Comparison of ENCODE assay signal across 10 cellular contexts in genomic region chr6:152637422-152638047, GRCh38. TPM values are rescaled to one million over a fixed set of nuclear protein-coding genes. Genes with fewer than 3 reads are reported as not detected.
DNase-seq lines count a peak whose midpoint lies in the region; ATAC-seq, FAIRE-seq and TF ChIP-seq lines count a peak whose summit lies in the region.
"Had no signal": no experiment of that assay in that cellular context is flagged by ENCODE, and none has a peak within 500 bp of the region (broad histone marks: within the 10 kb centered on the region; RNA-seq: fewer than 3 reads in every experiment).

No MANE protein-coding gene starts in this region.

- POLR2A ChIA-PET in HEK293 (lab: Yijun Ruan, JAX): interaction anchor here (0.6 kb wide), 1 partner anchor 20 kb away, joined by 3 read pairs; no protein-coding TSS in a partner anchor

- H3K36me3 ChIP-seq in HEK293 (ENCODE audit: control insufficient read depth in 2 of 2, insufficient read depth in 1 of 2, low read length in 2 of 2) (no peaks in the 10 kb centered on the region), astrocyte (ENCODE audit: insufficient read depth, low read length) (no peaks in the 10 kb centered on the region), skeletal muscle satellite cell (ENCODE audit: insufficient read depth, low read length) (no peaks in the 10 kb centered on the region)

- H3K4me2 ChIP-seq in astrocyte (ENCODE audit: low read length): peak overlapping the region; percentile 100
- peak overlapping the region; percentile 95 for H3K4me2 ChIP-seq in skeletal muscle satellite cell (ENCODE audit: low read length)
- H3K4me2 ChIP-seq: PC-9 had no signal

- H3K9ac ChIP-seq in astrocyte (ENCODE audit: low read length) (peak overlapping the region; percentile 74), skeletal muscle satellite cell (ENCODE audit: low read depth, low read length) (peak overlapping the region; percentile 39)

- no peak for ATAC-seq in GM19351 (IDR thresholded peaks at IDR 0.05; ENCODE audit: unreplicated experiment)

- H3K36me3 Mint-ChIP-seq in astrocyte (ENCODE audit: low read depth, unreplicated experiment) (no peaks in the 10 kb centered on the region), immature natural killer cell (peaks cover 0 to 4% (median 0%) of the 10 kb centered on the region in 3 donors)

- H2AFZ ChIP-seq in astrocyte (ENCODE audit: low read depth, low read length): peak overlapping the region; percentile 99
- H2AFZ ChIP-seq: PC-9 had no signal

- no peak overlapping the region for H3K27ac Mint-ChIP-seq in astrocyte (ENCODE audit: unreplicated experiment)
- peak overlapping the region; percentile 85 to 99 (median 92) for H3K27ac Mint-ChIP-seq in immature natural killer cell

- H3K4me3 Mint-ChIP-seq in astrocyte (ENCODE audit: unreplicated experiment): peak overlapping the region; percentile 99
- peak overlapping the region; percentile 99 to 100 (median 100) for H3K4me3 Mint-ChIP-seq in immature natural killer cell

- H3K4me3 ChIP-seq in HEK293 (ENCODE audit: low read depth, low read length) (peak overlapping the region; percentile 69), astrocyte (ENCODE audit: insufficient read depth, low read depth, low read length) (peak overlapping the region; percentile 78), skeletal muscle satellite cell (ENCODE audit: low read length) (peak overlapping the region; percentile 82)
- H3K4me3 ChIP-seq: PC-9 had no signal

- H4K20me1 ChIP-seq in astrocyte (ENCODE audit: insufficient read depth, low read length): no peaks in the 10 kb centered on the region

- CTCF ChIA-PET in HEK293 (lab: Yijun Ruan, JAX): interaction anchor here (0.7 to 1.6 kb wide), 4 partner anchors 42 to 74 kb away, joined by 3 to 5 read pairs (median 3); no protein-coding TSS in a partner anchor

- H3K27me3 ChIP-seq in astrocyte (ENCODE audit: insufficient read depth, low read length): no peaks in the 10 kb centered on the region
- H3K27me3 ChIP-seq in skeletal muscle satellite cell (ENCODE audit: control insufficient read depth, insufficient read depth, low read length): no peaks in the 10 kb centered on the region

- no peaks in the 10 kb centered on the region for H3K79me2 ChIP-seq in astrocyte (ENCODE audit: insufficient read depth, low read length)

- H3K4me1 Mint-ChIP-seq in astrocyte (ENCODE audit: low read depth, unreplicated experiment) (peaks cover 3% of the 10 kb centered on the region), immature natural killer cell (peaks cover 62 to 75% of the 10 kb centered on the region in 2 donors)

- H3K4me1 ChIP-seq in HEK293 (ENCODE audit: control insufficient read depth, insufficient read depth, low read length): no peaks in the 10 kb centered on the region
- H3K4me1 ChIP-seq in astrocyte (ENCODE audit: insufficient read depth, low read length): peaks cover 9% of the 10 kb centered on the region
- H3K4me1 ChIP-seq in skeletal muscle satellite cell (ENCODE audit: control insufficient read depth, insufficient read depth, low read length): peaks cover 7% of the 10 kb centered on the region

- H3K9me3 ChIP-seq in HEK293 (ENCODE audit: control insufficient read depth, insufficient read depth, low read depth, low read length): no peaks in the 10 kb centered on the region
- H3K9me3 ChIP-seq in astrocyte (ENCODE audit: insufficient read depth, low read depth, low read length): no peaks in the 10 kb centered on the region
- no peaks in the 10 kb centered on the region for H3K9me3 ChIP-seq in skeletal muscle satellite cell (replicated peaks; ENCODE audit: low read length)

- no peaks in the 10 kb centered on the region for H3K9me3 Mint-ChIP-seq in astrocyte (ENCODE audit: unreplicated experiment)
- peaks cover 0 to 2% (median 0%) of the 10 kb centered on the region in 6 donors for H3K9me3 Mint-ChIP-seq in immature natural killer cell

- H3K27me3 Mint-ChIP-seq in astrocyte (ENCODE audit: low read depth, unreplicated experiment): peaks cover 8% of the 10 kb centered on the region
- H3K27me3 Mint-ChIP-seq in immature natural killer cell (ENCODE audit: low read depth in 3 of 3): peaks cover 4 to 12% (median 11%) of the 10 kb centered on the region in 3 donors

- DNase-seq in astrocyte (ENCODE audit: low read depth): peak; percentile 10
- DNase-seq in immature natural killer cell: no peak
- no peak for DNase-seq in dedifferentiated amniotic fluid mesenchymal stem cell (ENCODE audit: extremely low spot score)
- DNase-seq in NCI-H524 treated with DMSO at 0.1 percent for 48 hours (lab: John Stamatoyannopoulos, UW): no peak
- DNase-seq in UCSD-AML1 (lab: John Stamatoyannopoulos, UW; ENCODE audit: unreplicated experiment): no peak
- DNase-seq: activated naive CD4-positive, alpha-beta T cell treated with anti-CD3 and anti-CD28 coated beads, Interleukin-2, amount 50 U/mL, for 16 hours; PC-9 had no signal

- TF ChIP-seq CTCF in HEK293 (tag by site-specific recombination; IDR thresholded peaks at IDR 0.05) (no peak), astrocyte (IDR thresholded peaks at IDR 0.05; ENCODE audit: insufficient read depth, low read depth, low read length) (no peak)

- no peak for FAIRE-seq in astrocyte (lab: Jason Lieb, UNC)

- H3K27ac ChIP-seq in HEK293 (ENCODE audit: extremely low read depth, low read depth, low read length) (no peak overlapping the region; the same call in 1 of the 2 replicates), astrocyte (ENCODE audit: low read depth, low read length) (no peak overlapping the region)
- H3K27ac ChIP-seq: PC-9 had no signal

TF ChIP-seq in HEK293, 187 proteins besides CTCF, POLR2A, EP300 and RAD21:
- no peak for TF ChIP-seq ZNF660 (tag by site-specific recombination; IDR thresholded peaks at IDR 0.05)
- peak; percentile 85; the same call in 1 of the 2 replicates for TF ChIP-seq ZBTB17 (tag by site-specific recombination; IDR thresholded peaks at IDR 0.05)

RNA-seq across cellular contexts. Expression of gene SYNE1, which starts 0.4 kb away (rescaled TPM):
- 64.0 and 66.5 TPM in 2 replicates for total RNA-seq in astrocyte
- 100 to 1,000 TPM in 1 of 3 donors, 10 to 100 TPM in 2; 25.9 to 117 (median 27.9) TPM for polyA plus RNA-seq in immature natural killer cell
- 67.9 and 72.1 TPM in 2 replicates for total RNA-seq in skeletal muscle satellite cell (2012; rRNA removed)
